In genomic region chr19:45075215-45076028, GRCh38 we compare ENCODE assay signal across 1 cellular context.
TF ChIP-seq lines count a peak whose summit lies in the region.

No MANE protein-coding gene starts in this region.

TF ChIP-seq in GM23338, 12 proteins besides CTCF, POLR2A, EP300 and RAD21 (continued from another document):
- TF ChIP-seq ZNF462 (CRISPR knock-in tag; IDR thresholded peaks at IDR 0.05), result no peak
